ENCODE assay signal across 13 cellular contexts in genomic region chr5:54882841-54883240, GRCh38.
DNase-seq lines count a peak whose midpoint lies in the region; ATAC-seq and TF ChIP-seq lines count a peak whose summit lies in the region.
"Had no signal": no experiment of that assay in that cellular context is flagged by ENCODE, and none has a peak within 500 bp of the region (broad histone marks: within the 10 kb centered on the region; RNA-seq: fewer than 3 reads in every experiment).

No MANE protein-coding gene starts in this region.

- H3K27me3 ChIP-seq in left ventricle myocardium inferior (ENCODE audit: low read depth): peaks cover 59% of the 10 kb centered on the region
- peaks cover 0 to 17% (median 0%) of the 10 kb centered on the region in 4 donors for H3K27me3 ChIP-seq in esophagus muscularis mucosa
- no peaks in the 10 kb centered on the region for H3K27me3 ChIP-seq in aorta (ENCODE audit: control insufficient read depth in 1 of 2, insufficient read depth in 2 of 2, low read length in 1 of 2)
- H3K27me3 ChIP-seq: tibial artery had no signal

- peaks cover 15% of the 10 kb centered on the region for H3K4me1 Mint-ChIP-seq in nephron progenitor cell
- peaks cover 12% of the 10 kb centered on the region for H3K4me1 Mint-ChIP-seq in activated CD8-positive, alpha-beta T cell treated with anti-CD3 and anti-CD28 coated beads for 36 hours (ENCODE audit: low read depth)

- H3K27ac Mint-ChIP-seq in nephron progenitor cell: no peak overlapping the region
- no peak overlapping the region for H3K27ac Mint-ChIP-seq in activated CD8-positive, alpha-beta T cell treated with anti-CD3 and anti-CD28 coated beads for 36 hours
- H3K27ac Mint-ChIP-seq: activated CD8-positive, alpha-beta T cell treated with anti-CD3 and anti-CD28 coated beads, Interleukin-2, amount 10 ng/mL, durations not matched to agents 7 days and 5 days had no signal

- CTCF ChIA-PET in activated CD8-positive, alpha-beta T cell treated with anti-CD3 and anti-CD28 coated beads for 36 hours (lab: Charles Lee): interaction anchor here (1.4 to 2.2 kb wide), 2 partner anchors 15 to 263 kb away, joined by 3 to 9 read pairs; no protein-coding TSS in a partner anchor

- DNase-seq in left ventricle myocardium inferior (no peak), left ventricle myocardium superior (no peak), esophagus muscularis mucosa (ENCODE audit: extremely low spot score) (no peak), nephron progenitor cell (no peak), aorta (no peak), hepatic stellate cell (ENCODE audit: low spot score) (no peak)
- no peak for DNase-seq in activated CD8-positive, alpha-beta T cell treated with anti-CD3 and anti-CD28 coated beads for 36 hours
- DNase-seq: activated CD8-positive, alpha-beta T cell treated with anti-CD3 and anti-CD28 coated beads, Interleukin-2, amount 10 ng/mL, durations not matched to agents 7 days and 5 days; amniotic stem cell; NCI-H1417 treated with DMSO at 0.1 percent for 48 hours had no signal

- no peaks in the 10 kb centered on the region for H3K36me3 ChIP-seq in left ventricle myocardium inferior
- no peaks in the 10 kb centered on the region for H3K36me3 ChIP-seq in esophagus muscularis mucosa
- H3K36me3 ChIP-seq in aorta (ENCODE audit: control insufficient read depth in 1 of 2, insufficient read depth in 2 of 2, low read length in 1 of 2): no peaks in the 10 kb centered on the region
- H3K36me3 ChIP-seq: tibial artery had no signal

- H3K4me1 ChIP-seq in left ventricle myocardium inferior: peaks cover 17% of the 10 kb centered on the region
- H3K4me1 ChIP-seq in esophagus muscularis mucosa: peaks cover 0 to 19% (median 19%) of the 10 kb centered on the region in 4 donors
- H3K4me1 ChIP-seq in aorta (ENCODE audit: control insufficient read depth in 1 of 2, insufficient read depth in 2 of 2, low read length in 2 of 2): no peaks in the 10 kb centered on the region

- TF ChIP-seq POLR2A in esophagus muscularis mucosa (IDR thresholded peaks at IDR 0.05; ENCODE audit: low read depth): no peak

- POLR2A ChIA-PET in activated CD8-positive, alpha-beta T cell treated with anti-CD3 and anti-CD28 coated beads for 36 hours (lab: Charles Lee): interaction anchor here (0.8 to 1.2 kb wide), 2 partner anchors 15 to 358 kb away, joined by 3 to 4 read pairs; no protein-coding TSS in a partner anchor

- H3K4me3 ChIP-seq in left ventricle myocardium inferior (peak overlapping the region; percentile 70), esophagus muscularis mucosa (peak overlapping the region in 3 of 4 donors; percentile 63 to 70 (median 69)), aorta (ENCODE audit: low read length in 2 of 2) (no peak overlapping the region)
- H3K4me3 ChIP-seq: SK-N-MC had no signal

- peak overlapping the region; percentile 90 for H3K4me3 Mint-ChIP-seq in nephron progenitor cell
- H3K4me3 Mint-ChIP-seq in activated CD8-positive, alpha-beta T cell treated with anti-CD3 and anti-CD28 coated beads for 36 hours: no peak overlapping the region

- 77% methylated on average over 8 of the region's 8 CpGs for WGBS in esophagus muscularis mucosa
- 79 to 82% methylated on average over 8 of the region's 8 CpGs for WGBS in aorta, 2 donors

- H3K9me3 Mint-ChIP-seq in nephron progenitor cell: peaks cover 6% of the 10 kb centered on the region
- no peaks in the 10 kb centered on the region for H3K9me3 Mint-ChIP-seq in activated CD8-positive, alpha-beta T cell treated with anti-CD3 and anti-CD28 coated beads for 36 hours

- ATAC-seq in left ventricle myocardium superior (no peak), aorta (ENCODE audit: low FRiP score) (peak; percentile 6), GM18873 (IDR thresholded peaks at IDR 0.05; ENCODE audit: low FRiP score, unreplicated experiment) (no peak)
- no peak for ATAC-seq in activated CD8-positive, alpha-beta T cell treated with anti-CD3 and anti-CD28 coated beads for 36 hours
- ATAC-seq: activated CD8-positive, alpha-beta T cell treated with anti-CD3 and anti-CD28 coated beads, Interleukin-2, amount 10 ng/mL, durations not matched to agents 7 days and 5 days had no signal

- H3K27me3 Mint-ChIP-seq in nephron progenitor cell (ENCODE audit: low read depth, poor library complexity): peaks cover 51% of the 10 kb centered on the region
- peaks cover 49% of the 10 kb centered on the region for H3K27me3 Mint-ChIP-seq in activated CD8-positive, alpha-beta T cell treated with anti-CD3 and anti-CD28 coated beads for 36 hours

- H3K9me3 ChIP-seq in left ventricle myocardium inferior (replicated peaks) (no peaks in the 10 kb centered on the region), esophagus muscularis mucosa (no peaks in the 10 kb centered on the region), aorta (ENCODE audit: control insufficient read depth, low read length) (no peaks in the 10 kb centered on the region)
- H3K9me3 ChIP-seq: tibial artery had no signal

- no peak for TF ChIP-seq EP300 in esophagus muscularis mucosa (IDR thresholded peaks at IDR 0.05)

- TF ChIP-seq CTCF in left ventricle myocardium inferior (IDR thresholded peaks at IDR 0.05; ENCODE audit: borderline replicate concordance) (no peak), esophagus muscularis mucosa (IDR thresholded peaks at IDR 0.05) (no peak), nephron progenitor cell (IDR thresholded peaks at IDR 0.05) (no peak)
- no peak for TF ChIP-seq CTCF in activated CD8-positive, alpha-beta T cell treated with anti-CD3 and anti-CD28 coated beads for 36 hours (IDR thresholded peaks at IDR 0.05)

- intact Hi-C loops in left ventricle myocardium inferior (cut with micrococcal nuclease): no loop called here
- intact Hi-C loops in left ventricle myocardium superior (cut with micrococcal nuclease): no loop called here
- intact Hi-C loops in esophagus muscularis mucosa (cut with DNase I): no loop called here
- intact Hi-C loops in aorta (cut with DNase I): no loop called here
- intact Hi-C loops in activated CD8-positive, alpha-beta T cell treated with anti-CD3 and anti-CD28 coated beads for 36 hours (cut with micrococcal nuclease): no loop called here

- H3K36me3 Mint-ChIP-seq in nephron progenitor cell (ENCODE audit: low read depth): no peaks in the 10 kb centered on the region
- H3K36me3 Mint-ChIP-seq in activated CD8-positive, alpha-beta T cell treated with anti-CD3 and anti-CD28 coated beads for 36 hours (ENCODE audit: low read depth): no peaks in the 10 kb centered on the region

- H3K27ac ChIP-seq in left ventricle myocardium inferior (replicated peaks) (no peak overlapping the region), esophagus muscularis mucosa (replicated peaks in 1 of 4) (peak overlapping the region in 3 of 4 donors; percentile 17 to 68 (median 29)), aorta (ENCODE audit: low read depth in 1 of 2, low read length in 2 of 2) (no peak overlapping the region)
- H3K27ac ChIP-seq: SK-N-MC had no signal

Comparison
In these comparisons a context has a peak if more than half of its experiments do, and no peak if none do; other contexts are left out.
1. H3K27ac ChIP-seq: peak in esophagus muscularis mucosa (3 of 4); none in left ventricle myocardium inferior (single experiment) and aorta (0 of 2).
2. H3K4me3 ChIP-seq: peak in left ventricle myocardium inferior (single experiment) and esophagus muscularis mucosa (3 of 4); none in aorta (0 of 2).